Comparison of ENCODE assay signal across 1 cellular context in the genomic region with DNA sequence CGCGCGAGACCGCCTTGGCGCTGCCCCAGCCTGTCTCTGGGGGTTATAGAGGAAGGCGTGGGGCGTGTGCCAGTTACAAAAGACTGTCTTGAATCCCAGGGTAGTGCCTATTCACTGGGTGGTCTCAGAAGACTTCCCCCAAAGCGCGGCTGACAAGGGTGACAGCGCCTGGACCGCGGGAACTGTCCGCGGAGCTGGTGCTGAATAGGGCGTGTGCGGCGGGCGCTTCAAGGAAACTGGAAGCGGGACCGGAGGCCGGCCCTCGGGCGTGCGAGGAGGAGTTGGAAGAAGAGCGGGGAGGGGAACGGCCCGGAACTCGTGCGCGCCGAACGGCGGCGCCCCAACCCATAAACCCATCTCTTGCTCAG.
TF ChIP-seq lines count a peak whose summit lies in the region.

No MANE protein-coding gene starts in this region.

TF ChIP-seq in HepG2, 621 proteins besides CTCF, POLR2A, EP300 and RAD21 (continues in another document):
- peak; percentile 83; the same call in 1 of the 2 replicates for TF ChIP-seq TEAD2 (CRISPR knock-in tag; IDR thresholded peaks at IDR 0.05)
- 0 out of 2 replicates have a peak, but pooled peaks have one; percentile 44 for TF ChIP-seq THAP11 (CRISPR knock-in tag; IDR thresholded peaks at IDR 0.05)
- TF ChIP-seq AKAP8 (CRISPR knock-in tag; IDR thresholded peaks at IDR 0.05), result 0 out of 2 replicates have a peak, but pooled peaks have one; percentile 29
- TF ChIP-seq, protein P1, sequence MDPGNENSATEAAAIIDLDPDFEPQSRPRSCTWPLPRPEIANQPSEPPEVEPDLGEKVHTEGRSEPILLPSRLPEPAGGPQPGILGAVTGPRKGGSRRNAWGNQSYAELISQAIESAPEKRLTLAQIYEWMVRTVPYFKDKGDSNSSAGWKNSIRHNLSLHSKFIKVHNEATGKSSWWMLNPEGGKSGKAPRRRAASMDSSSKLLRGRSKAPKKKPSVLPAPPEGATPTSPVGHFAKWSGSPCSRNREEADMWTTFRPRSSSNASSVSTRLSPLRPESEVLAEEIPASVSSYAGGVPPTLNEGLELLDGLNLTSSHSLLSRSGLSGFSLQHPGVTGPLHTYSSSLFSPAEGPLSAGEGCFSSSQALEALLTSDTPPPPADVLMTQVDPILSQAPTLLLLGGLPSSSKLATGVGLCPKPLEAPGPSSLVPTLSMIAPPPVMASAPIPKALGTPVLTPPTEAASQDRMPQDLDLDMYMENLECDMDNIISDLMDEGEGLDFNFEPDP (CRISPR knock-in tag; conservative IDR thresholded peaks at IDR 0.05), result no peak
- no peak; the same call in 1 of the 2 replicates for TF ChIP-seq ZMYM4 (CRISPR knock-in tag; IDR thresholded peaks at IDR 0.05)
- no peak for TF ChIP-seq ZNF382 (CRISPR knock-in tag; IDR thresholded peaks at IDR 0.05; ENCODE audit: borderline replicate concordance)
- peak; percentile 74 for TF ChIP-seq ZNF776 (CRISPR knock-in tag; IDR thresholded peaks at IDR 0.05)
- TF ChIP-seq NFYC (CRISPR knock-in tag; IDR thresholded peaks at IDR 0.05), result 0 out of 2 replicates have a peak, but pooled peaks have one; percentile 22
- peak; percentile 97 for TF ChIP-seq ZNF232 (CRISPR knock-in tag; IDR thresholded peaks at IDR 0.05; ENCODE audit: borderline replicate concordance)
- TF ChIP-seq, protein P2, sequence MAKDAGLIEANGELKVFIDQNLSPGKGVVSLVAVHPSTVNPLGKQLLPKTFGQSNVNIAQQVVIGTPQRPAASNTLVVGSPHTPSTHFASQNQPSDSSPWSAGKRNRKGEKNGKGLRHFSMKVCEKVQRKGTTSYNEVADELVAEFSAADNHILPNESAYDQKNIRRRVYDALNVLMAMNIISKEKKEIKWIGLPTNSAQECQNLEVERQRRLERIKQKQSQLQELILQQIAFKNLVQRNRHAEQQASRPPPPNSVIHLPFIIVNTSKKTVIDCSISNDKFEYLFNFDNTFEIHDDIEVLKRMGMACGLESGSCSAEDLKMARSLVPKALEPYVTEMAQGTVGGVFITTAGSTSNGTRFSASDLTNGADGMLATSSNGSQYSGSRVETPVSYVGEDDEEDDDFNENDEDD (CRISPR knock-in tag; IDR thresholded peaks at IDR 0.05; ENCODE audit: borderline replicate concordance), result no peak; the same call in 1 of the 2 replicates
- TF ChIP-seq PHB2 (IDR thresholded peaks at IDR 0.05; ENCODE audit: partially characterized antibody), result no peak
- TF ChIP-seq, protein P3, sequence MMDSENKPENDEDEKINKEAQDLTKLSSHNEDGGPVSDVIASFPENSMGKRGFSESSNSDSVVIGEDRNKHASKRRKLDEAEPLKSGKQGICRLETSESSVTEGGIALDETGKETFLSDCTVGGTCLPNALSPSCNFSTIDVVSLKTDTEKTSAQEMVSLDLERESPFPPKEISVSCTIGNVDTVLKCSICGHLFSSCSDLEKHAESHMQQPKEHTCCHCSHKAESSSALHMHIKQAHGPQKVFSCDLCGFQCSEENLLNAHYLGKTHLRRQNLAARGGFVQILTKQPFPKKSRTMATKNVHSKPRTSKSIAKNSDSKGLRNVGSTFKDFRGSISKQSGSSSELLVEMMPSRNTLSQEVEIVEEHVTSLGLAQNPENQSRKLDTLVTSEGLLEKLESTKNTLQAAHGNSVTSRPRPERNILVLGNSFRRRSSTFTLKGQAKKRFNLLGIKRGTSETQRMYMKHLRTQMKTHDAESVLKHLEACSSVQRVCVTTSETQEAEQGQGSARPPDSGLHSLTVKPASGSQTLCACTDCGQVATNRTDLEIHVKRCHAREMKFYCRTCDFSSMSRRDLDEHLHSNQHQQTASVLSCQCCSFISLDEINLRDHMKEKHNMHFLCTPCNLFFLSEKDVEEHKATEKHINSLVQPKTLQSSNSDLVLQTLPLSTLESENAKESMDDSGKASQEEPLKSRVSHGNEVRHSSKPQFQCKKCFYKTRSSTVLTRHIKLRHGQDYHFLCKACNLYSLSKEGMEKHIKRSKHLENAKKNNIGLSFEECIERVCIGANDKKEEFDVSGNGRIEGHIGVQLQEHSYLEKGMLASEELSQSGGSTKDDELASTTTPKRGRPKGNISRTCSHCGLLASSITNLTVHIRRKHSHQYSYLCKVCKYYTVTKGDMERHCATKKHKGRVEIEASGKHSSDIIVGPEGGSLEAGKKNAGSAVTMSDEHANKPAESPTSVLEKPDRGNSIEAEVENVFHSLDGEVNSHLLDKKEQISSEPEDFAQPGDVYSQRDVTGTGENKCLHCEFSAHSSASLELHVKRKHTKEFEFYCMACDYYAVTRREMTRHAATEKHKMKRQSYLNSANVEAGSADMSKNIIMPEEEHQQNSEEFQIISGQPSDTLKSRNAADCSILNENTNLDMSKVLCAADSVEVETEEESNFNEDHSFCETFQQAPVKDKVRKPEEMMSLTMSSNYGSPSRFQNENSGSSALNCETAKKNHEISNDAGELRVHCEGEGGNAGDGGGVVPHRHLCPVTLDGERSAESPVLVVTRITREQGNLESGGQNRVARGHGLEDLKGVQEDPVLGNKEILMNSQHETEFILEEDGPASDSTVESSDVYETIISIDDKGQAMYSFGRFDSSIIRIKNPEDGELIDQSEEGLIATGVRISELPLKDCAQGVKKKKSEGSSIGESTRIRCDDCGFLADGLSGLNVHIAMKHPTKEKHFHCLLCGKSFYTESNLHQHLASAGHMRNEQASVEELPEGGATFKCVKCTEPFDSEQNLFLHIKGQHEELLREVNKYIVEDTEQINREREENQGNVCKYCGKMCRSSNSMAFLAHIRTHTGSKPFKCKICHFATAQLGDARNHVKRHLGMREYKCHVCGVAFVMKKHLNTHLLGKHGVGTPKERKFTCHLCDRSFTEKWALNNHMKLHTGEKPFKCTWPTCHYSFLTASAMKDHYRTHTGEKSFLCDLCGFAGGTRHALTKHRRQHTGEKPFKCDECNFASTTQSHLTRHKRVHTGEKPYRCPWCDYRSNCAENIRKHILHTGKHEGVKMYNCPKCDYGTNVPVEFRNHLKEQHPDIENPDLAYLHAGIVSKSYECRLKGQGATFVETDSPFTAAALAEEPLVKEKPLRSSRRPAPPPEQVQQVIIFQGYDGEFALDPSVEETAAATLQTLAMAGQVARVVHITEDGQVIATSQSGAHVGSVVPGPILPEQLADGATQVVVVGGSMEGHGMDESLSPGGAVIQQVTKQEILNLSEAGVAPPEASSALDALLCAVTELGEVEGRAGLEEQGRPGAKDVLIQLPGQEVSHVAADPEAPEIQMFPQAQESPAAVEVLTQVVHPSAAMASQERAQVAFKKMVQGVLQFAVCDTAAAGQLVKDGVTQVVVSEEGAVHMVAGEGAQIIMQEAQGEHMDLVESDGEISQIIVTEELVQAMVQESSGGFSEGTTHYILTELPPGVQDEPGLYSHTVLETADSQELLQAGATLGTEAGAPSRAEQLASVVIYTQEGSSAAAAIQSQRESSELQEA (CRISPR knock-in tag; IDR thresholded peaks at IDR 0.05; ENCODE audit: not compliant biosample characterization), result peak; percentile 58
- peak; percentile 47; the same call in 1 of the 2 replicates for TF ChIP-seq SOX5 (CRISPR knock-in tag; IDR thresholded peaks at IDR 0.05; ENCODE audit: borderline replicate concordance)
- TF ChIP-seq REXO4 (CRISPR knock-in tag; IDR thresholded peaks at IDR 0.05; ENCODE audit: borderline replicate concordance), result no peak
- 0 out of 2 replicates have a peak, but pooled peaks have one; percentile 35 for TF ChIP-seq TBX2 (CRISPR knock-in tag; IDR thresholded peaks at IDR 0.05; ENCODE audit: borderline replicate concordance)
- peak; percentile 88 for TF ChIP-seq ZNF75D (CRISPR knock-in tag; IDR thresholded peaks at IDR 0.05; ENCODE audit: borderline replicate concordance)
- no peak for TF ChIP-seq ADNP (CRISPR knock-in tag; IDR thresholded peaks at IDR 0.05)
- TF ChIP-seq ZNF556 (CRISPR knock-in tag; IDR thresholded peaks at IDR 0.05; ENCODE audit: borderline replicate concordance), result peak; percentile 89; the same call in 1 of the 2 replicates
- TF ChIP-seq, protein P4, sequence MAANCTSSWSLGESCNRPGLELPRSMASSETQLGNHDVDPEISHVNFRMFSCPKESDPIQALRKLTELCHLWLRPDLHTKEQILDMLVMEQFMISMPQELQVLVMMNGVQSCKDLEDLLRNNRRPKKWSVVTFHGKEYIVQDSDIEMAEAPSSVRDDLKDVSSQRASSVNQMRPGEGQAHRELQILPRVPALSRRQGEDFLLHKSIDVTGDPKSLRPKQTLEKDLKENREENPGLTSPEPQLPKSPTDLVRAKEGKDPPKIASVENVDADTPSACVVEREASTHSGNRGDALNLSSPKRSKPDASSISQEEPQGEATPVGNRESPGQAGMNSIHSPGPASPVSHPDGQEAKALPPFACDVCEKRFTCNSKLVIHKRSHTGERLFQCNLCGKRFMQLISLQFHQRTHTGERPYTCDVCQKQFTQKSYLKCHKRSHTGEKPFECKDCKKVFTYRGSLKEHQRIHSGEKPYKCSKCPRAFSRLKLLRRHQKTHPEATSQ (CRISPR knock-in tag; IDR thresholded peaks at IDR 0.05; ENCODE audit: borderline replicate concordance), result no peak
- TF ChIP-seq, protein P5, sequence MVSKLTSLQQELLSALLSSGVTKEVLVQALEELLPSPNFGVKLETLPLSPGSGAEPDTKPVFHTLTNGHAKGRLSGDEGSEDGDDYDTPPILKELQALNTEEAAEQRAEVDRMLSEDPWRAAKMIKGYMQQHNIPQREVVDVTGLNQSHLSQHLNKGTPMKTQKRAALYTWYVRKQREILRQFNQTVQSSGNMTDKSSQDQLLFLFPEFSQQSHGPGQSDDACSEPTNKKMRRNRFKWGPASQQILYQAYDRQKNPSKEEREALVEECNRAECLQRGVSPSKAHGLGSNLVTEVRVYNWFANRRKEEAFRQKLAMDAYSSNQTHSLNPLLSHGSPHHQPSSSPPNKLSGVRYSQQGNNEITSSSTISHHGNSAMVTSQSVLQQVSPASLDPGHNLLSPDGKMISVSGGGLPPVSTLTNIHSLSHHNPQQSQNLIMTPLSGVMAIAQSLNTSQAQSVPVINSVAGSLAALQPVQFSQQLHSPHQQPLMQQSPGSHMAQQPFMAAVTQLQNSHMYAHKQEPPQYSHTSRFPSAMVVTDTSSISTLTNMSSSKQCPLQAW (CRISPR knock-in tag; IDR thresholded peaks at IDR 0.05), result no peak
- TF ChIP-seq, protein P6, sequence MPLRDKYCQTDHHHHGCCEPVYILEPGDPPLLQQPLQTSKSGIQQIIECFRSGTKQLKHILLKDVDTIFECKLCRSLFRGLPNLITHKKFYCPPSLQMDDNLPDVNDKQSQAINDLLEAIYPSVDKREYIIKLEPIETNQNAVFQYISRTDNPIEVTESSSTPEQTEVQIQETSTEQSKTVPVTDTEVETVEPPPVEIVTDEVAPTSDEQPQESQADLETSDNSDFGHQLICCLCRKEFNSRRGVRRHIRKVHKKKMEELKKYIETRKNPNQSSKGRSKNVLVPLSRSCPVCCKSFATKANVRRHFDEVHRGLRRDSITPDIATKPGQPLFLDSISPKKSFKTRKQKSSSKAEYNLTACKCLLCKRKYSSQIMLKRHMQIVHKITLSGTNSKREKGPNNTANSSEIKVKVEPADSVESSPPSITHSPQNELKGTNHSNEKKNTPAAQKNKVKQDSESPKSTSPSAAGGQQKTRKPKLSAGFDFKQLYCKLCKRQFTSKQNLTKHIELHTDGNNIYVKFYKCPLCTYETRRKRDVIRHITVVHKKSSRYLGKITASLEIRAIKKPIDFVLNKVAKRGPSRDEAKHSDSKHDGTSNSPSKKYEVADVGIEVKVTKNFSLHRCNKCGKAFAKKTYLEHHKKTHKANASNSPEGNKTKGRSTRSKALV (CRISPR knock-in tag; IDR thresholded peaks at IDR 0.05), result peak; percentile 95
- TF ChIP-seq CBX1 (IDR thresholded peaks at IDR 0.05; ENCODE audit: low read depth), result no peak
- peak; percentile 62; the same call in 1 of the 2 replicates for TF ChIP-seq MEF2D (CRISPR knock-in tag; IDR thresholded peaks at IDR 0.05)
- peak; percentile 80; the same call in 1 of the 2 replicates for TF ChIP-seq ISX (CRISPR knock-in tag; conservative IDR thresholded peaks at IDR 0.05)
- peak; percentile 94 for TF ChIP-seq MTF1 (CRISPR knock-in tag; IDR thresholded peaks at IDR 0.05)
- no peak for TF ChIP-seq SP5 (CRISPR knock-in tag; IDR thresholded peaks at IDR 0.05; ENCODE audit: borderline replicate concordance, low read depth)
- TF ChIP-seq, protein P7, sequence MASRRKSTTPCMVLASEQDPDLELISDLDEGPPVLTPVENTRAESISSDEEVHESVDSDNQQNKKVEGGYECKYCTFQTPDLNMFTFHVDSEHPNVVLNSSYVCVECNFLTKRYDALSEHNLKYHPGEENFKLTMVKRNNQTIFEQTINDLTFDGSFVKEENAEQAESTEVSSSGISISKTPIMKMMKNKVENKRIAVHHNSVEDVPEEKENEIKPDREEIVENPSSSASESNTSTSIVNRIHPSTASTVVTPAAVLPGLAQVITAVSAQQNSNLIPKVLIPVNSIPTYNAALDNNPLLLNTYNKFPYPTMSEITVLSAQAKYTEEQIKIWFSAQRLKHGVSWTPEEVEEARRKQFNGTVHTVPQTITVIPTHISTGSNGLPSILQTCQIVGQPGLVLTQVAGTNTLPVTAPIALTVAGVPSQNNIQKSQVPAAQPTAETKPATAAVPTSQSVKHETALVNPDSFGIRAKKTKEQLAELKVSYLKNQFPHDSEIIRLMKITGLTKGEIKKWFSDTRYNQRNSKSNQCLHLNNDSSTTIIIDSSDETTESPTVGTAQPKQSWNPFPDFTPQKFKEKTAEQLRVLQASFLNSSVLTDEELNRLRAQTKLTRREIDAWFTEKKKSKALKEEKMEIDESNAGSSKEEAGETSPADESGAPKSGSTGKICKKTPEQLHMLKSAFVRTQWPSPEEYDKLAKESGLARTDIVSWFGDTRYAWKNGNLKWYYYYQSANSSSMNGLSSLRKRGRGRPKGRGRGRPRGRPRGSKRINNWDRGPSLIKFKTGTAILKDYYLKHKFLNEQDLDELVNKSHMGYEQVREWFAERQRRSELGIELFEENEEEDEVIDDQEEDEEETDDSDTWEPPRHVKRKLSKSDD (CRISPR knock-in tag; IDR thresholded peaks at IDR 0.05; ENCODE audit: low read depth), result no peak
- peak; percentile 28; the same call in 1 of the 2 replicates for TF ChIP-seq ZNF296 (CRISPR knock-in tag; conservative IDR thresholded peaks at IDR 0.05)
- peak; percentile 77; the same call in 1 of the 2 replicates for TF ChIP-seq ZNF547 (CRISPR knock-in tag; IDR thresholded peaks at IDR 0.05)
- TF ChIP-seq CC2D1A (CRISPR knock-in tag; IDR thresholded peaks at IDR 0.05), result no peak
- TF ChIP-seq NCOA2 (CRISPR knock-in tag; IDR thresholded peaks at IDR 0.05), result peak; percentile 61
- TF ChIP-seq SRF (IDR thresholded peaks at IDR 0.05; ENCODE audit: low read depth, low read length), result no peak
- no peak for TF ChIP-seq HNRNPL (IDR thresholded peaks at IDR 0.05; ENCODE audit: low read depth, low read length)
- TF ChIP-seq TBP (CRISPR knock-in tag; IDR thresholded peaks at IDR 0.05), result no peak
- TF ChIP-seq, protein P8, sequence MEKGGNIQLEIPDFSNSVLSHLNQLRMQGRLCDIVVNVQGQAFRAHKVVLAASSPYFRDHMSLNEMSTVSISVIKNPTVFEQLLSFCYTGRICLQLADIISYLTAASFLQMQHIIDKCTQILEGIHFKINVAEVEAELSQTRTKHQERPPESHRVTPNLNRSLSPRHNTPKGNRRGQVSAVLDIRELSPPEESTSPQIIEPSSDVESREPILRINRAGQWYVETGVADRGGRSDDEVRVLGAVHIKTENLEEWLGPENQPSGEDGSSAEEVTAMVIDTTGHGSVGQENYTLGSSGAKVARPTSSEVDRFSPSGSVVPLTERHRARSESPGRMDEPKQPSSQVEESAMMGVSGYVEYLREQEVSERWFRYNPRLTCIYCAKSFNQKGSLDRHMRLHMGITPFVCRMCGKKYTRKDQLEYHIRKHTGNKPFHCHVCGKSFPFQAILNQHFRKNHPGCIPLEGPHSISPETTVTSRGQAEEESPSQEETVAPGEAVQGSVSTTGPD (CRISPR knock-in tag; IDR thresholded peaks at IDR 0.05), result peak; percentile 49; the same call in 1 of the 2 replicates
- no peak; the same call in 1 of the 2 replicates for TF ChIP-seq RXRA (CRISPR knock-in tag; IDR thresholded peaks at IDR 0.05)
- TF ChIP-seq, protein P9, sequence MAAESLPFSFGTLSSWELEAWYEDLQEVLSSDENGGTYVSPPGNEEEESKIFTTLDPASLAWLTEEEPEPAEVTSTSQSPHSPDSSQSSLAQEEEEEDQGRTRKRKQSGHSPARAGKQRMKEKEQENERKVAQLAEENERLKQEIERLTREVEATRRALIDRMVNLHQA (CRISPR knock-in tag; IDR thresholded peaks at IDR 0.05), result no peak
- peak; percentile 42; the same call in 1 of the 2 replicates for TF ChIP-seq RXRB (CRISPR knock-in tag; IDR thresholded peaks at IDR 0.05; ENCODE audit: borderline replicate concordance)
